ENCODE assay signal across 2 cellular contexts in genomic region chr12:46933947-46934346, GRCh38.
TF ChIP-seq lines count a peak whose summit lies in the region.

No MANE protein-coding gene starts in this region.

TF ChIP-seq in HCT116, 20 proteins besides CTCF, POLR2A, EP300 and RAD21 (continued from another document):
- TF ChIP-seq TCF7L2 (IDR thresholded peaks at IDR 0.05; ENCODE audit: borderline replicate concordance, extremely low read depth, insufficient read depth, insufficient read length) (no peak), CBX3 (IDR thresholded peaks at IDR 0.05; ENCODE audit: low read depth) (no peak), SRF (IDR thresholded peaks at IDR 0.05; ENCODE audit: low read depth) (no peak), FOSL1 (IDR thresholded peaks at IDR 0.05; ENCODE audit: low read depth) (no peak), SIN3A (IDR thresholded peaks at IDR 0.05; ENCODE audit: low read depth) (no peak), YY1 (IDR thresholded peaks at IDR 0.05; ENCODE audit: extremely low read depth, insufficient replicate concordance, low read depth, low read length) (no peak), CEBPB (IDR thresholded peaks at IDR 0.05; ENCODE audit: low read depth) (no peak), ZFX (IDR thresholded peaks at IDR 0.05) (no peak), EZH2phosphoT487 (IDR thresholded peaks at IDR 0.05; ENCODE audit: borderline replicate concordance) (no peak), JUND (IDR thresholded peaks at IDR 0.05) (no peak), ELF1 (IDR thresholded peaks at IDR 0.05; ENCODE audit: borderline replicate concordance, low read depth) (no peak), ZNF274 (IDR thresholded peaks at IDR 0.05; ENCODE audit: low read depth, low read length) (no peak), EGR1 (IDR thresholded peaks at IDR 0.05; ENCODE audit: low read depth) (no peak)
- TF ChIP-seq, protein P1, sequence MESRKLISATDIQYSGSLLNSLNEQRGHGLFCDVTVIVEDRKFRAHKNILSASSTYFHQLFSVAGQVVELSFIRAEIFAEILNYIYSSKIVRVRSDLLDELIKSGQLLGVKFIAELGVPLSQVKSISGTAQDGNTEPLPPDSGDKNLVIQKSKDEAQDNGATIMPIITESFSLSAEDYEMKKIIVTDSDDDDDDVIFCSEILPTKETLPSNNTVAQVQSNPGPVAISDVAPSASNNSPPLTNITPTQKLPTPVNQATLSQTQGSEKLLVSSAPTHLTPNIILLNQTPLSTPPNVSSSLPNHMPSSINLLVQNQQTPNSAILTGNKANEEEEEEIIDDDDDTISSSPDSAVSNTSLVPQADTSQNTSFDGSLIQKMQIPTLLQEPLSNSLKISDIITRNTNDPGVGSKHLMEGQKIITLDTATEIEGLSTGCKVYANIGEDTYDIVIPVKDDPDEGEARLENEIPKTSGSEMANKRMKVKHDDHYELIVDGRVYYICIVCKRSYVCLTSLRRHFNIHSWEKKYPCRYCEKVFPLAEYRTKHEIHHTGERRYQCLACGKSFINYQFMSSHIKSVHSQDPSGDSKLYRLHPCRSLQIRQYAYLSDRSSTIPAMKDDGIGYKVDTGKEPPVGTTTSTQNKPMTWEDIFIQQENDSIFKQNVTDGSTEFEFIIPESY (IDR thresholded peaks at IDR 0.05; ENCODE audit: extremely low read depth, insufficient replicate concordance, low read length), result no peak
- TF ChIP-seq, protein P2, sequence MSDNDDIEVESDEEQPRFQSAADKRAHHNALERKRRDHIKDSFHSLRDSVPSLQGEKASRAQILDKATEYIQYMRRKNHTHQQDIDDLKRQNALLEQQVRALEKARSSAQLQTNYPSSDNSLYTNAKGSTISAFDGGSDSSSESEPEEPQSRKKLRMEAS (IDR thresholded peaks at IDR 0.05), result no peak
TF ChIP-seq in HCT116: peak in this region for 0.

TF ChIP-seq in SK-N-SH treated with all-trans-retinoic acid at 6 μM for 48 hours, 23 proteins besides CTCF, POLR2A, EP300 and RAD21 (continued from another document):
- TF ChIP-seq CREB5 (CRISPR knock-in tag; IDR thresholded peaks at IDR 0.05; ENCODE audit: low read depth) (no peak), BACH2 (CRISPR knock-in tag; IDR thresholded peaks at IDR 0.05; ENCODE audit: borderline replicate concordance) (no peak), ZNF565 (CRISPR knock-in tag; conservative IDR thresholded peaks at IDR 0.05; ENCODE audit: low read depth) (no peak), CSRNP3 (CRISPR knock-in tag; IDR thresholded peaks at IDR 0.05) (no peak)
